In genomic region chr7:22660732-22661131, GRCh38 we compare ENCODE assay signal across 12 cellular contexts.
DNase-seq lines count a peak whose midpoint lies in the region; ATAC-seq and TF ChIP-seq lines count a peak whose summit lies in the region.
"Had no signal": no experiment of that assay in that cellular context is flagged by ENCODE, and none has a peak within 500 bp of the region (broad histone marks: within the 10 kb centered on the region; RNA-seq: fewer than 3 reads in every experiment).

No MANE protein-coding gene starts in this region.

- POLR2A ChIA-PET in SK-N-SH (lab: Yijun Ruan, JAX): no interaction called here

- WGBS in SK-N-SH (ENCODE audit: low lambda C conversion rate): 16% methylated on average over 3 of the region's 3 CpGs

- ATAC-seq in DND-41 (ENCODE audit: insufficient read depth, low read depth): no peak
- no peak for ATAC-seq in HG03108 (IDR thresholded peaks at IDR 0.05; ENCODE audit: unreplicated experiment)
- ATAC-seq in T-helper 17 cell: no peak
- ATAC-seq in HG02623 (IDR thresholded peaks at IDR 0.05; ENCODE audit: unreplicated experiment): no peak
- ATAC-seq: stimulated activated naive CD8-positive, alpha-beta T cell treated with anti-CD3 and anti-CD28 coated beads, Interleukin-15, amount 100 ng/mL, for 72 hours had no signal

- H3K36me3 ChIP-seq in DND-41 (ENCODE audit: insufficient read depth, low read length) (no peaks in the 10 kb centered on the region), H7 (replicated peaks; ENCODE audit: control insufficient read depth, insufficient read depth, low read length) (no peaks in the 10 kb centered on the region), SK-N-SH (replicated peaks in 1 of 2; ENCODE audit: control insufficient read depth in 1 of 2, insufficient read depth in 2 of 2, low read length in 1 of 2) (no peaks in the 10 kb centered on the region)

- no peaks in the 10 kb centered on the region for H3K36me3 Mint-ChIP-seq in T-helper 17 cell (ENCODE audit: low read depth)

- H3K9me3 ChIP-seq in DND-41 (ENCODE audit: insufficient read depth, low read length, severe bottlenecking) (no peaks in the 10 kb centered on the region), SK-N-SH (no peaks in the 10 kb centered on the region), T-helper 17 cell (ENCODE audit: control insufficient read depth, low read length, poor library complexity, severe bottlenecking) (no peaks in the 10 kb centered on the region)

- no peak overlapping the region for H3K4me2 ChIP-seq in DND-41 (ENCODE audit: insufficient read depth, low read length)
- H3K4me2 ChIP-seq in SK-N-SH: no peak overlapping the region

- H3K9ac ChIP-seq in DND-41 (ENCODE audit: low read depth, low read length) (no peak overlapping the region), SK-N-SH (no peak overlapping the region)

- H3K4me1 Mint-ChIP-seq in T-helper 17 cell: peaks cover 17% of the 10 kb centered on the region

- no peak overlapping the region for H3K4me3 ChIP-seq in DND-41 (ENCODE audit: low read depth in 1 of 2, low read length in 2 of 2)
- H3K4me3 ChIP-seq in H7 (ENCODE audit: insufficient read depth, low read depth, low read length): no peak overlapping the region
- H3K4me3 ChIP-seq in SK-N-SH (ENCODE audit: low read depth in 2 of 2, low read length in 1 of 2): no peak overlapping the region

- CTCF ChIA-PET in SK-N-SH (lab: Yijun Ruan, JAX): interaction anchor here (0.9 to 1.3 kb wide), 2 partner anchors 9 to 11 kb away, joined by 3 to 4 read pairs; no protein-coding TSS in a partner anchor

- TF ChIP-seq CTCF in DND-41 (IDR thresholded peaks at IDR 0.05; ENCODE audit: borderline replicate concordance, extremely low read depth, low read length, poor library complexity, severe bottlenecking) (peak; percentile 58), SK-N-SH (IDR thresholded peaks at IDR 0.05) (peak; percentile 43; the same call in 1 of the 2 replicates)

- TF ChIP-seq RAD21 in SK-N-SH (IDR thresholded peaks at IDR 0.05; ENCODE audit: low read length): no peak

- no peaks in the 10 kb centered on the region for H3K9me2 ChIP-seq in SK-N-SH

- peaks cover 13% of the 10 kb centered on the region for H3F3A ChIP-seq in SK-N-SH (replicated peaks; ENCODE audit: insufficient read depth)

- no peak overlapping the region for H3K27ac ChIP-seq in DND-41 (ENCODE audit: low read length)
- H3K27ac ChIP-seq in SK-N-SH (ENCODE audit: low read depth in 2 of 2, low read length in 1 of 2): no peak overlapping the region

- H3K27ac Mint-ChIP-seq in T-helper 17 cell: no peak overlapping the region
- H3K27ac Mint-ChIP-seq: stimulated activated naive CD8-positive, alpha-beta T cell treated with anti-CD3 and anti-CD28 coated beads, Interleukin-15, amount 100 ng/mL, for 72 hours had no signal

- H3K79me2 ChIP-seq in DND-41 (ENCODE audit: insufficient read depth, low read length) (no peaks in the 10 kb centered on the region), SK-N-SH (ENCODE audit: insufficient read depth) (no peaks in the 10 kb centered on the region)

- DNase-seq in DND-41 (peak; percentile 7), H7 (peak; percentile 57), SK-N-SH (no peak), kidney tubule cell (ENCODE audit: low spot score) (peak; percentile 17), T-helper 17 cell (no peak), dedifferentiated amniotic fluid mesenchymal stem cell (ENCODE audit: extremely low spot score) (no peak)
- DNase-seq: activated T-cell treated with anti-CD3 and anti-CD28 coated beads, Interleukin-2, amount 50 U/mL, for 1 hour; NCI-H446 treated with DMSO at 0.1 percent for 48 hours; stimulated activated naive CD8-positive, alpha-beta T cell treated with anti-CD3 and anti-CD28 coated beads, Interleukin-15, amount 100 ng/mL, for 72 hours; T1000 had no signal

- no peak overlapping the region for H3K4me3 Mint-ChIP-seq in T-helper 17 cell
- H3K4me3 Mint-ChIP-seq: stimulated activated naive CD8-positive, alpha-beta T cell treated with anti-CD3 and anti-CD28 coated beads, Interleukin-15, amount 100 ng/mL, for 72 hours had no signal

- H3K27me3 Mint-ChIP-seq in T-helper 17 cell: peaks cover 30% of the 10 kb centered on the region

- no peak for TF ChIP-seq EP300 in SK-N-SH (IDR thresholded peaks at IDR 0.05; ENCODE audit: borderline replicate concordance in 1 of 2, low read depth in 1 of 2, low read length in 1 of 2)

- H4K20me1 ChIP-seq in DND-41 (ENCODE audit: insufficient read depth, low read length) (no peaks in the 10 kb centered on the region), SK-N-SH (ENCODE audit: insufficient read depth) (no peaks in the 10 kb centered on the region)

- no peaks in the 10 kb centered on the region for H3K4me1 ChIP-seq in DND-41 (ENCODE audit: insufficient read depth, low read length)
- peaks cover 0 to 10% of the 10 kb centered on the region in 2 experiments; a peak in 1 of 4 replicates for H3K4me1 ChIP-seq in SK-N-SH (ENCODE audit: control insufficient read depth in 1 of 2, insufficient read depth in 2 of 2, low read depth in 1 of 2, low read length in 1 of 2)

- H2AFZ ChIP-seq in DND-41 (ENCODE audit: low read depth, low read length) (no peak overlapping the region), SK-N-SH (ENCODE audit: low read depth) (no peak overlapping the region)

- H3K27me3 ChIP-seq in DND-41 (ENCODE audit: insufficient read depth, low read length, poor library complexity) (no peaks in the 10 kb centered on the region), H7 (ENCODE audit: control insufficient read depth, insufficient read depth, low read length) (no peaks in the 10 kb centered on the region), SK-N-SH (ENCODE audit: insufficient read depth) (peaks cover 4% of the 10 kb centered on the region; the same call in 1 of the 2 replicates)

TF ChIP-seq in SK-N-SH, 30 proteins besides CTCF, POLR2A, EP300 and RAD21:
- TF ChIP-seq FOXM1 (IDR thresholded peaks at IDR 0.05; ENCODE audit: low read depth) (no peak), TEAD4 (IDR thresholded peaks at IDR 0.05; ENCODE audit: borderline replicate concordance, insufficient read depth) (no peak), USF2 (IDR thresholded peaks at IDR 0.05; ENCODE audit: borderline replicate concordance, low read depth, low read length) (no peak), RXRA (IDR thresholded peaks at IDR 0.05; ENCODE audit: borderline replicate concordance, low read depth) (no peak), SIN3A (IDR thresholded peaks at IDR 0.05; ENCODE audit: borderline replicate concordance, low read depth, low read length) (no peak)
TF ChIP-seq in SK-N-SH: peak in this region for 0.

Comparison
In these comparisons a context has a peak if more than half of its experiments do, and no peak if none do; other contexts are left out.
1. DNase-seq: peak in DND-41 (single experiment), H7 (single experiment) and kidney tubule cell (single experiment); none in SK-N-SH (single experiment), T-helper 17 cell (0 of 3) and dedifferentiated amniotic fluid mesenchymal stem cell (single experiment).